Comparison of ENCODE assay signal across 34 cellular contexts in the genomic region with DNA sequence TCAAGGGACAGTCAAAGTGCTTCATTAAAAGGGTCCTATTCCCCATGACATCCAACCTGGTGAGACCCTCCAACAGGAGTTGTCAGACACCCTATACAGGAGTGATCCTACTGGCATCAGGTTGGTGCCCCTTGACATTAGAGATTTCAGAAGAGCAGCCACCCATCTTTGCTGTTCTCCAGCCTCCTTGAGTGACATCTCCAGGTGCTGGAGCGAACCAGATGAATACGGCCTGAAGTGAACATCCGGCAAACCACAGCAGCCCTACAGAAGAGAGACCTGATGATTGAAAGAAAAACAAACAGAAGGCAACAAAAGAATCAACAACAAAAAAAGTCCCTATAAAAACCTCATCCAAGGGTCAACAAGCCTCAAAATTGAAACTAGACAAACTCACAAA.
"Had no signal": no experiment of that assay in that cellular context is flagged by ENCODE, and none has a peak within 500 bp of the region (broad histone marks: within the 10 kb centered on the region; RNA-seq: fewer than 3 reads in every experiment).

No MANE protein-coding gene starts in this region.

- DNase-seq: Karpas-422, Kasumi-1, MG63, MM.1S, MV-4-11, NCI-H1048, NCI-H1092, NCI-H1092 treated with DMSO at 0.1 percent for 48 hours, NCI-H1105, NCI-H1105 treated with DMSO at 0.1 percent for 48 hours, NCI-H1417, NCI-H1417 treated with DMSO at 0.1 percent for 48 hours, NCI-H1436, NCI-H1436 treated with DMSO at 0.1 percent for 48 hours, NCI-H146, NCI-H1694, NCI-H1694 treated with DMSO at 0.1 percent for 48 hours, NCI-H187, NCI-H187 treated with DMSO at 0.1 percent for 48 hours, NCI-H1930, NCI-H2029, NCI-H2029 treated with DMSO at 0.1 percent for 48 hours, NCI-H2081, NCI-H2081 treated with DMSO at 0.1 percent for 48 hours, NCI-H2107, NCI-H2171, NCI-H2171 treated with DMSO at 0.1 percent for 48 hours, NCI-H2227 treated with DMSO at 0.1 percent for 48 hours, NCI-H226, NCI-H345, NCI-H446, NCI-H446 treated with DMSO at 0.1 percent for 48 hours, NCI-H510A had no signal

- H3K9me3 ChIP-seq: MG63 had no signal

- H3K27me3 ChIP-seq: MG63 had no signal

- H3K27ac ChIP-seq: KMS-11 had no signal

- H3K36me3 ChIP-seq: MG63 had no signal

- H3K4me3 ChIP-seq: MG63 had no signal
